In the genomic region with DNA sequence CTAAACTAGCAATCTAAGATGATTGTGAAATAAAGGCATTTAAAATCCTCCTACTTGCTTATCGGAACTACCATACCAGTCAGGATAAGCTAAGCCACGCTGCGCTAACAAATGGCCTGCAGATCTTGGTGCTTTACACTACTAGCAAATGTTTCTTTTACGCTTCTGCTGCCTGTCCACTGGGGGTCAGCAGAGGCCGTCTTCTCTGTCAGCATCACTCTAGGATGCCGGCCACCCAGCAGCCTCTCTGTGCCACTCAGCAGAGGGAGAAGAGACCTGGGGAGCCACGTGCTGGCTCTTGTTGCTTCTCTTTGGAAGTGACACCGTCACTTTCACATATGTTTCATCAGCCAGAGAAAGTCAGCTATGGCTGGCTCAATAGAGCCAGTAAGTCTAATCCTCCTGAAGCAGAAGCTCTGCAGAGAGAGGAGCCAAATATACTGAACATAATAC, we compare ENCODE assay signal across 1 cellular context.
A peak's percentile ranks its signal among the peaks of the same experiment; 100 is the strongest.
TF ChIP-seq lines count a peak whose summit lies in the region.

No MANE protein-coding gene starts in this region.

TF ChIP-seq in K562, 482 proteins besides CTCF, POLR2A, EP300 and RAD21 (continued from another document and continues in another):
- TF ChIP-seq ZNF609 (CRISPR knock-in tag; IDR thresholded peaks at IDR 0.05; ENCODE audit: borderline replicate concordance) (no peak), ZBTB40 (IDR thresholded peaks at IDR 0.05) (no peak), ZBTB40 (CRISPR knock-in tag; IDR thresholded peaks at IDR 0.05) (no peak), ZNF134 (CRISPR knock-in tag; conservative IDR thresholded peaks at IDR 0.05) (no peak), ZNF717 (CRISPR knock-in tag; IDR thresholded peaks at IDR 0.05) (no peak), ZNF175 (CRISPR knock-in tag; IDR thresholded peaks at IDR 0.05; ENCODE audit: low read depth) (no peak), ZNF143 (CRISPR knock-in tag; IDR thresholded peaks at IDR 0.05) (no peak), MYC (IDR thresholded peaks at IDR 0.05; ENCODE audit: low read depth, low read length) (peak; percentile 13; the same call in 1 of the 2 replicates), MYC (CRISPR knock-in tag; IDR thresholded peaks at IDR 0.05; ENCODE audit: borderline replicate concordance, low read depth) (no peak), TRIM24 (IDR thresholded peaks at IDR 0.05) (peak; percentile 28 to 32; a peak in 2 of 4 replicates), ZNF695 (CRISPR knock-in tag; IDR thresholded peaks at IDR 0.05) (no peak), NUFIP1 (IDR thresholded peaks at IDR 0.05; ENCODE audit: partially characterized antibody) (no peak), ZNF232 (CRISPR knock-in tag; IDR thresholded peaks at IDR 0.05) (no peak), MNT (conservative IDR thresholded peaks at IDR 0.05) (0 out of 4 replicates have a peak, but pooled peaks of 1 of the 2 experiments have one; percentile 22), NFRKB (IDR thresholded peaks at IDR 0.05; ENCODE audit: low read depth) (no peak), ZKSCAN1 (IDR thresholded peaks at IDR 0.05; ENCODE audit: low read depth, low read length) (no peak), ZSCAN29 (IDR thresholded peaks at IDR 0.05) (no peak), SMC3 (conservative IDR thresholded peaks at IDR 0.05; ENCODE audit: insufficient read depth, low read depth, low read length) (0 out of 2 replicates have a peak, but pooled peaks have one; percentile 4), CEBPG (CRISPR knock-in tag; IDR thresholded peaks at IDR 0.05) (no peak), CEBPG (tag; conservative IDR thresholded peaks at IDR 0.05 in 1 of 2, IDR thresholded peaks at IDR 0.05 in 1 of 2) (0 out of 4 replicates have a peak, but pooled peaks of 1 of the 2 experiments have one; percentile 13), E2F6 (IDR thresholded peaks at IDR 0.05; ENCODE audit: borderline replicate concordance in 1 of 2, extremely low read depth in 1 of 2, insufficient read depth in 1 of 2, insufficient read length in 1 of 2, low read depth in 1 of 2, low read length in 1 of 2, poor library complexity in 1 of 2, severe bottlenecking in 1 of 2) (peak in 1 of 2 experiments; percentile 27), RBM34 (IDR thresholded peaks at IDR 0.05; ENCODE audit: borderline replicate concordance, insufficient read depth, low read length) (no peak), ARHGAP35 (IDR thresholded peaks at IDR 0.05; ENCODE audit: partially characterized antibody) (no peak)
- TF ChIP-seq, protein P1, sequence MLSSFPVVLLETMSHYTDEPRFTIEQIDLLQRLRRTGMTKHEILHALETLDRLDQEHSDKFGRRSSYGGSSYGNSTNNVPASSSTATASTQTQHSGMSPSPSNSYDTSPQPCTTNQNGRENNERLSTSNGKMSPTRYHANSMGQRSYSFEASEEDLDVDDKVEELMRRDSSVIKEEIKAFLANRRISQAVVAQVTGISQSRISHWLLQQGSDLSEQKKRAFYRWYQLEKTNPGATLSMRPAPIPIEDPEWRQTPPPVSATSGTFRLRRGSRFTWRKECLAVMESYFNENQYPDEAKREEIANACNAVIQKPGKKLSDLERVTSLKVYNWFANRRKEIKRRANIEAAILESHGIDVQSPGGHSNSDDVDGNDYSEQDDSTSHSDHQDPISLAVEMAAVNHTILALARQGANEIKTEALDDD (IDR thresholded peaks at IDR 0.05), result no peak
- TF ChIP-seq, protein P2, sequence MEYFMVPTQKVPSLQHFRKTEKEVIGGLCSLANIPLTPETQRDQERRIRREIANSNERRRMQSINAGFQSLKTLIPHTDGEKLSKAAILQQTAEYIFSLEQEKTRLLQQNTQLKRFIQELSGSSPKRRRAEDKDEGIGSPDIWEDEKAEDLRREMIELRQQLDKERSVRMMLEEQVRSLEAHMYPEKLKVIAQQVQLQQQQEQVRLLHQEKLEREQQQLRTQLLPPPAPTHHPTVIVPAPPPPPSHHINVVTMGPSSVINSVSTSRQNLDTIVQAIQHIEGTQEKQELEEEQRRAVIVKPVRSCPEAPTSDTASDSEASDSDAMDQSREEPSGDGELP (CRISPR knock-in tag; IDR thresholded peaks at IDR 0.05; ENCODE audit: borderline replicate concordance), result no peak
- TF ChIP-seq, protein P3, sequence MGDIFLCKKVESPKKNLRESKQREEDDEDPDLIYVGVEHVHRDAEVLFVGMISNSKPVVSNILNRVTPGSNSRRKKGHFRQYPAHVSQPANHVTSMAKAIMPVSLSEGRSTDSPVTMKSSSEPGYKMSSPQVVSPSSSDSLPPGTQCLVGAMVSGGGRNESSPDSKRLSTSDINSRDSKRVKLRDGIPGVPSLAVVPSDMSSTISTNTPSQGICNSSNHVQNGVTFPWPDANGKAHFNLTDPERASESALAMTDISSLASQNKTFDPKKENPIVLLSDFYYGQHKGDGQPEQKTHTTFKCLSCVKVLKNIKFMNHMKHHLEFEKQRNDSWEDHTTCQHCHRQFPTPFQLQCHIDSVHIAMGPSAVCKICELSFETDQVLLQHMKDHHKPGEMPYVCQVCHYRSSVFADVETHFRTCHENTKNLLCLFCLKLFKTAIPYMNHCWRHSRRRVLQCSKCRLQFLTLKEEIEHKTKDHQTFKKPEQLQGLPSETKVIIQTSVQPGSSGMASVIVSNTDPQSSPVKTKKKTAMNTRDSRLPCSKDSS (IDR thresholded peaks at IDR 0.05; ENCODE audit: low read depth, partially characterized antibody), result no peak
- TF ChIP-seq, protein P4, sequence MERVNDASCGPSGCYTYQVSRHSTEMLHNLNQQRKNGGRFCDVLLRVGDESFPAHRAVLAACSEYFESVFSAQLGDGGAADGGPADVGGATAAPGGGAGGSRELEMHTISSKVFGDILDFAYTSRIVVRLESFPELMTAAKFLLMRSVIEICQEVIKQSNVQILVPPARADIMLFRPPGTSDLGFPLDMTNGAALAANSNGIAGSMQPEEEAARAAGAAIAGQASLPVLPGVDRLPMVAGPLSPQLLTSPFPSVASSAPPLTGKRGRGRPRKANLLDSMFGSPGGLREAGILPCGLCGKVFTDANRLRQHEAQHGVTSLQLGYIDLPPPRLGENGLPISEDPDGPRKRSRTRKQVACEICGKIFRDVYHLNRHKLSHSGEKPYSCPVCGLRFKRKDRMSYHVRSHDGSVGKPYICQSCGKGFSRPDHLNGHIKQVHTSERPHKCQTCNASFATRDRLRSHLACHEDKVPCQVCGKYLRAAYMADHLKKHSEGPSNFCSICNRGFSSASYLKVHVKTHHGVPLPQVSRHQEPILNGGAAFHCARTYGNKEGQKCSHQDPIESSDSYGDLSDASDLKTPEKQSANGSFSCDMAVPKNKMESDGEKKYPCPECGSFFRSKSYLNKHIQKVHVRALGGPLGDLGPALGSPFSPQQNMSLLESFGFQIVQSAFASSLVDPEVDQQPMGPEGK (CRISPR knock-in tag; IDR thresholded peaks at IDR 0.05; ENCODE audit: borderline replicate concordance), result no peak
